20 cellular contexts compared by ENCODE assay signal in the genomic region with DNA sequence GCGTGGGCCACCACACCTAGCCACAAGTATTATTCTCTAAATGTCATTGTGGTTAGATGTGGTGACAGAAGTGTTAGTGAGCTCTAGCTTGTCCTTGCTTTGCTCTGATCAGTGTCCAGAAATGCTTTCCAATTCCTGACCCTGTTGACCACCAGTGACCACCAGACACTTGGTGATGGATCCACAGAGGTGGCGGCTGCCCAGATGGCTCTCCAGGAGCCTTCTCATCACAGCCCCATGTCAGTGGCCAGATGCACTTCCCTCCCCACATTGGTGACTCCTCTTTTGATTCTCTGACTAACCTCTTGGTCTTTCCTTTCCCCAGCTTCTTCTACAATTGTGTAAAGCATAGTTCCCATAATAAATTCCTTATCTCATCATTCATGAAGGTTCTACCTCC. TPM values are rescaled to one million over a fixed set of nuclear protein-coding genes. Genes with fewer than 3 reads are reported as not detected.
A peak's percentile ranks its signal among the peaks of the same experiment; 100 is the strongest.
DNase-seq lines count a peak whose midpoint lies in the region; ATAC-seq and TF ChIP-seq lines count a peak whose summit lies in the region.
"Had no signal": no experiment of that assay in that cellular context is flagged by ENCODE, and none has a peak within 500 bp of the region (broad histone marks: within the 10 kb centered on the region; RNA-seq: fewer than 3 reads in every experiment).

No MANE protein-coding gene starts in this region.

- peaks cover 4% of the 10 kb centered on the region for H3K4me1 ChIP-seq in CD8-positive, alpha-beta memory T cell (ENCODE audit: insufficient read depth, low read length)

- H3K36me3 ChIP-seq in CD8-positive, alpha-beta memory T cell (ENCODE audit: insufficient read depth, low read length): no peaks in the 10 kb centered on the region

- peak; percentile 16 for DNase-seq in activated CD4-positive, alpha-beta T cell treated with anti-CD3 and anti-CD28 coated beads for 36 hours
- no peak for DNase-seq in activated CD4-positive, alpha-beta T cell treated with anti-CD3 and anti-CD28 coated beads for 48 hours
- no peak for DNase-seq in CD8-positive, alpha-beta memory T cell
- DNase-seq in RWPE1 (ENCODE audit: low spot score) (no peak), endothelial cell (ENCODE audit: low spot score) (no peak)
- DNase-seq: 8988T; Caco-2; DMS153; NCI-H1694 treated with DMSO at 0.1 percent for 48 hours; NCI-H510A; NCI-H748 treated with DMSO at 0.1 percent for 48 hours; NK-92 treated with Interleukin-12 subunit alpha and Interleukin-12 subunit beta, amount 100 ng/mL, for 24 hours; SHP77 treated with DMSO at 0.1 percent for 48 hours had no signal

- no peak for TF ChIP-seq CTCF in RWPE1 (conservative IDR thresholded peaks at IDR 0.05; ENCODE audit: low read depth)
- no peak for TF ChIP-seq CTCF in endothelial cell (IDR thresholded peaks at IDR 0.05; ENCODE audit: unreplicated experiment)

- H3K4me1 Mint-ChIP-seq in activated CD4-positive, alpha-beta T cell treated with anti-CD3 and anti-CD28 coated beads for 36 hours: peaks cover 50% of the 10 kb centered on the region
- peaks cover 17 to 29% (median 24%) of the 10 kb centered on the region in 3 donors for H3K4me1 Mint-ChIP-seq in CD8-positive, alpha-beta memory T cell
- peaks cover 3% of the 10 kb centered on the region for H3K4me1 Mint-ChIP-seq in endothelial cell (ENCODE audit: unreplicated experiment)

- no peaks in the 10 kb centered on the region for H3K9me3 Mint-ChIP-seq in activated CD4-positive, alpha-beta T cell treated with anti-CD3 and anti-CD28 coated beads for 36 hours (ENCODE audit: low read depth)
- no peaks in the 10 kb centered on the region for H3K9me3 Mint-ChIP-seq in CD8-positive, alpha-beta memory T cell
- no peaks in the 10 kb centered on the region for H3K9me3 Mint-ChIP-seq in endothelial cell (ENCODE audit: unreplicated experiment)

- intact Hi-C loops in activated CD4-positive, alpha-beta T cell treated with anti-CD3 and anti-CD28 coated beads for 36 hours (cut with DNase I, micrococcal nuclease): loop anchor here in 1 of 2 experiments (5.0 kb wide), 1 partner anchor 39 kb away; the partner anchor contains the start of gene CXCR5

- H3K27ac Mint-ChIP-seq in activated CD4-positive, alpha-beta T cell treated with anti-CD3 and anti-CD28 coated beads for 36 hours: peak overlapping the region; percentile 0
- peak overlapping the region in 6 of 8 donors; percentile 6 to 85 (median 54) for H3K27ac Mint-ChIP-seq in CD8-positive, alpha-beta memory T cell
- peak overlapping the region; percentile 7 for H3K27ac Mint-ChIP-seq in endothelial cell (ENCODE audit: unreplicated experiment)
- H3K27ac Mint-ChIP-seq: B cell had no signal

- no peaks in the 10 kb centered on the region for H3K36me3 Mint-ChIP-seq in activated CD4-positive, alpha-beta T cell treated with anti-CD3 and anti-CD28 coated beads for 36 hours (ENCODE audit: low read depth)
- H3K36me3 Mint-ChIP-seq in CD8-positive, alpha-beta memory T cell: no peaks in the 10 kb centered on the region
- no peaks in the 10 kb centered on the region for H3K36me3 Mint-ChIP-seq in endothelial cell (ENCODE audit: low read depth, unreplicated experiment)

- no peaks in the 10 kb centered on the region for H3K27me3 ChIP-seq in CD8-positive, alpha-beta memory T cell (ENCODE audit: insufficient read depth, low read length, poor library complexity, severe bottlenecking)

- H3K9me3 ChIP-seq in CD8-positive, alpha-beta memory T cell (ENCODE audit: low read length): no peaks in the 10 kb centered on the region
- H3K9me3 ChIP-seq: Caco-2 had no signal

- POLR2A ChIA-PET in activated CD4-positive, alpha-beta T cell treated with anti-CD3 and anti-CD28 coated beads for 36 hours (lab: Charles Lee): no interaction called here
- POLR2A ChIA-PET in CD8-positive, alpha-beta memory T cell (lab: Charles Lee): no interaction called here
- POLR2A ChIA-PET in RWPE1 (lab: Yijun Ruan, JAX; ENCODE audit: low non-redundant PET): no interaction called here

- H3K27ac ChIP-seq in CD8-positive, alpha-beta memory T cell (ENCODE audit: low read depth, low read length): no peak overlapping the region
- peak overlapping the region; percentile 38; the same call in 1 of the 2 replicates for H3K27ac ChIP-seq in RWPE1

- CTCF ChIA-PET in activated CD4-positive, alpha-beta T cell treated with anti-CD3 and anti-CD28 coated beads for 36 hours (lab: Charles Lee): interaction anchor here (0.7 to 1.6 kb wide), 4 partner anchors 40 to 222 kb away, joined by 3 to 7 read pairs (median 4); partner anchors contain the start of gene CXCR5
- CTCF ChIA-PET in CD8-positive, alpha-beta memory T cell (lab: Charles Lee): interaction anchor here (0.8 kb wide), 1 partner anchor 18 kb away, joined by 3 read pairs; no protein-coding TSS in a partner anchor
- CTCF ChIA-PET in RWPE1 (lab: Yijun Ruan, JAX): no interaction called here

- H3K27me3 Mint-ChIP-seq in activated CD4-positive, alpha-beta T cell treated with anti-CD3 and anti-CD28 coated beads for 36 hours: no peaks in the 10 kb centered on the region
- H3K27me3 Mint-ChIP-seq in CD8-positive, alpha-beta memory T cell: no peaks in the 10 kb centered on the region
- no peaks in the 10 kb centered on the region for H3K27me3 Mint-ChIP-seq in endothelial cell (ENCODE audit: unreplicated experiment)
- H3K27me3 Mint-ChIP-seq: B cell had no signal

- H3K4me3 ChIP-seq in CD8-positive, alpha-beta memory T cell (ENCODE audit: low read length): no peak overlapping the region
- H3K4me3 ChIP-seq: K562 had no signal

- no peak overlapping the region for H3K4me3 Mint-ChIP-seq in activated CD4-positive, alpha-beta T cell treated with anti-CD3 and anti-CD28 coated beads for 36 hours
- H3K4me3 Mint-ChIP-seq in CD8-positive, alpha-beta memory T cell: no peak overlapping the region
- no peak overlapping the region for H3K4me3 Mint-ChIP-seq in endothelial cell (ENCODE audit: unreplicated experiment)
- H3K4me3 Mint-ChIP-seq: B cell had no signal

- no peak for ATAC-seq in activated CD4-positive, alpha-beta T cell treated with anti-CD3 and anti-CD28 coated beads for 36 hours
- ATAC-seq in HG03025 (IDR thresholded peaks at IDR 0.05; ENCODE audit: low FRiP score, unreplicated experiment) (no peak), GM19035 (IDR thresholded peaks at IDR 0.05; ENCODE audit: unreplicated experiment) (no peak), GM18907 (IDR thresholded peaks at IDR 0.05; ENCODE audit: unreplicated experiment) (no peak)
- ATAC-seq: K562 had no signal

RNA-seq across cellular contexts. Expression of gene CXCR5, which starts 40.2 kb away (rescaled TPM):
- 10 to 100 TPM; 18.9 to 21.3 TPM for total RNA-seq in activated CD4-positive, alpha-beta T cell treated with anti-CD3 and anti-CD28 coated beads for 36 hours
- total RNA-seq in CD8-positive, alpha-beta memory T cell: 1 to 10 TPM; 5.8 to 6.3 TPM
- polyA plus RNA-seq in CD8-positive, alpha-beta memory T cell: 4.5 TPM
- total RNA-seq in endothelial cell (ENCODE audit: unreplicated experiment): not detected
- total RNA-seq: Caco-2, Daoy, H1, K562 had no signal
- polyA plus RNA-seq: H1 had no signal

RNA-seq across cellular contexts. Expression of gene DDX6, which starts 52.6 kb away (rescaled TPM):
- total RNA-seq in activated CD4-positive, alpha-beta T cell treated with anti-CD3 and anti-CD28 coated beads for 36 hours: 100 to 1,000 TPM; 175 to 178 TPM
- 100 to 1,000 TPM; 187 to 189 TPM for total RNA-seq in CD8-positive, alpha-beta memory T cell
- 85.6 TPM for polyA plus RNA-seq in CD8-positive, alpha-beta memory T cell
- 165 TPM for total RNA-seq in endothelial cell (ENCODE audit: unreplicated experiment)

Comparison
In these comparisons a context has a peak if more than half of its experiments do, and no peak if none do; other contexts are left out.
1. H3K27ac Mint-ChIP-seq: peak in every context shown above with its lines; median percentile 54 in CD8-positive, alpha-beta memory T cell; 7 in endothelial cell; 0 in activated CD4-positive, alpha-beta T cell treated with anti-CD3 and anti-CD28 coated beads for 36 hours.